In the genomic region with DNA sequence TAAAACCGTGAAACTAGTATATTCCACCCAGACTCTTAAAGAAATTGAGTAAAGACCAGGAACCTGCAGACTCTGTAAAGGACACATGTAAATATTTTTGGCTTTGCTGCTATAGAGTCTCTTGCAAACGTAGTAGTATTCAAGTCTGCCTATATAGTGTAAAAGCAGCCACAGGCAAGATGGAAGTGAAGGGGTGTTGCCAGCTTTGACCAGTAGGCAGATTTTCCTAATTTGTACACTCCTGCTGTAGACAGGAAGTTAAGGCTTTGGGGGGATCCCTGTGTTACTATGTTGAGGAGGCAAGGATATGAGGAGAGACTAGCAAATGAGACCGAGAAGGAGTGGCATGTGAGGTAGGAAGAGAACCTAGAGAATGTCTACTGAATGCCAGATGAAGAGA, we compare ENCODE assay signal across 22 cellular contexts. TPM values are rescaled to one million over a fixed set of nuclear protein-coding genes. Genes with fewer than 3 reads are reported as not detected.
DNase-seq lines count a peak whose midpoint lies in the region; ATAC-seq, FAIRE-seq and TF ChIP-seq lines count a peak whose summit lies in the region.
"Had no signal": no experiment of that assay in that cellular context is flagged by ENCODE, and none has a peak within 500 bp of the region (broad histone marks: within the 10 kb centered on the region; RNA-seq: fewer than 3 reads in every experiment).

No MANE protein-coding gene starts in this region.

- peaks cover 13 to 41% (median 29%) of the 10 kb centered on the region in 3 experiments; a peak in 5 of 7 replicates for H3K36me3 Mint-ChIP-seq in H9 (ENCODE audit: insufficient read depth in 1 of 3, low read depth in 3 of 3)
- H3K36me3 Mint-ChIP-seq in brain: peaks cover 86% of the 10 kb centered on the region
- H3K36me3 Mint-ChIP-seq in nephron (ENCODE audit: low read depth): peaks cover 53% of the 10 kb centered on the region

- H3K27me3 Mint-ChIP-seq in H9 (ENCODE audit: low read depth) (no peaks in the 10 kb centered on the region), brain (no peaks in the 10 kb centered on the region), nephron (ENCODE audit: low read depth) (no peaks in the 10 kb centered on the region)

- H4K5ac ChIP-seq in H9 (ENCODE audit: insufficient read length, low read depth, low read length): no peak overlapping the region

- TF ChIP-seq CTCF in A549 (IDR thresholded peaks at IDR 0.05): no peak
- no peak for TF ChIP-seq CTCF in H9 (conservative IDR thresholded peaks at IDR 0.05)
- no peak for TF ChIP-seq CTCF in brain (conservative IDR thresholded peaks at IDR 0.05)
- TF ChIP-seq CTCF in nephron (IDR thresholded peaks at IDR 0.05; ENCODE audit: unreplicated experiment in 3 of 3): no peak

- H3K23ac ChIP-seq in H9 (ENCODE audit: insufficient read length, low read depth, low read length): no peak overlapping the region

- H2AK5ac ChIP-seq in H9 (ENCODE audit: insufficient read length, low read length): no peak overlapping the region

- H3K4me2 ChIP-seq in A549 (no peak overlapping the region), H9 (ENCODE audit: insufficient read depth, insufficient read length, low read length) (no peak overlapping the region)

- H3K9me3 ChIP-seq in A549: no peaks in the 10 kb centered on the region
- no peaks in the 10 kb centered on the region for H3K9me3 ChIP-seq in H9 (ENCODE audit: control insufficient read depth, low read depth, low read length)

- H4K8ac ChIP-seq in H9 (replicated peaks; ENCODE audit: insufficient read length, low read depth, low read length): no peak overlapping the region

- H3K4ac ChIP-seq in H9 (ENCODE audit: low read depth, low read length): no peak overlapping the region

- no peak overlapping the region for H3K18ac ChIP-seq in H9 (ENCODE audit: insufficient read length, low read depth, low read length)

- CTCF ChIA-PET in A549 (lab: Yijun Ruan, JAX): interaction anchor here (0.7 kb wide), 1 partner anchor 8 kb away, joined by 5 read pairs; no protein-coding TSS in a partner anchor

- H3K4me3 Mint-ChIP-seq in H9 (no peak overlapping the region), brain (no peak overlapping the region), nephron (no peak overlapping the region)
- H3K4me3 Mint-ChIP-seq: CD8-positive, alpha-beta T cell had no signal

- H3K4me1 ChIP-seq in A549: peaks cover 11% of the 10 kb centered on the region
- H3K4me1 ChIP-seq in H9 (ENCODE audit: insufficient read depth, low read length): no peaks in the 10 kb centered on the region; the same call in 1 of the 2 replicates

- WGBS in A549 (ENCODE audit: missing lambda C conversion rate): 82% methylated on average over 3 of the region's 3 CpGs
- no CpG with 5 or more reads among the region's 3 CpGs for WGBS in H9 (ENCODE audit: extremely low coverage, insufficient read length, low lambda C conversion rate)

- peaks cover 13% of the 10 kb centered on the region for H3K79me1 ChIP-seq in H9 (ENCODE audit: insufficient read depth, low read depth, low read length, poor library complexity, severe bottlenecking)

- no peak overlapping the region for H2BK15ac ChIP-seq in H9 (ENCODE audit: low read depth, low read length)

- TF ChIP-seq EP300 in A549 (IDR thresholded peaks at IDR 0.05): no peak

- no peak overlapping the region for H3K27ac ChIP-seq in A549
- H3K27ac ChIP-seq in H9 (ENCODE audit: insufficient read length, low read depth, low read length): no peak overlapping the region

- H2AFZ ChIP-seq in H9 (ENCODE audit: low read length): no peak overlapping the region

- H3K27ac Mint-ChIP-seq in H9: peak overlapping the region in 2 of 3 experiments; percentile 5 to 49; a peak in 3 of 7 replicates
- H3K27ac Mint-ChIP-seq in brain: peak overlapping the region in 3 of 5 experiments; percentile 9 to 41 (median 10)
- H3K27ac Mint-ChIP-seq in nephron: peak overlapping the region in 2 of 3 experiments; percentile 6 to 21
- H3K27ac Mint-ChIP-seq: CD8-positive, alpha-beta T cell had no signal

- no peak overlapping the region for H4K91ac ChIP-seq in H9 (ENCODE audit: insufficient read length, low read depth, low read length)

- DNase-seq in A549 (ENCODE audit: low read depth in 1 of 2, low spot score in 1 of 2): no peak
- no peak for DNase-seq in H9
- DNase-seq in stimulated activated CD4-positive, alpha-beta T cell treated with anti-CD3 and anti-CD28 coated beads, Interleukin-12 subunit alpha, Interleukin-12 subunit beta, amount 100 ng/mL, for 4 hours: no peak
- DNase-seq in NCI-H524 (lab: John Stamatoyannopoulos, UW): no peak
- no peak for DNase-seq in DMS 273 (lab: John Stamatoyannopoulos, UW; ENCODE audit: unreplicated experiment)
- DNase-seq: activated CD4-positive, alpha-beta T cell treated with anti-CD3 and anti-CD28 coated beads for 4 hours; activated T-cell treated with anti-CD3 and anti-CD28 coated beads for 4 hours; CD8-positive, alpha-beta T cell; dorsolateral prefrontal cortex; Kasumi-1; mesenchymal stem cell; NCI-H1092; NCI-H2081; NCI-H510A treated with DMSO at 0.1 percent for 48 hours; small intestine; stimulated activated CD4-positive, alpha-beta T cell treated with anti-CD3 and anti-CD28 coated beads, Interleukin-4, amount 100 ng/mL, for 4 hours had no signal

- H3T11ph ChIP-seq in H9 (ENCODE audit: low read length): no peak overlapping the region

- no peaks in the 10 kb centered on the region for H3K27me3 ChIP-seq in H9 (ENCODE audit: insufficient read depth, low read length)
- H3K27me3 ChIP-seq: dorsolateral prefrontal cortex had no signal

- no peaks in the 10 kb centered on the region for H4K20me1 ChIP-seq in H9 (ENCODE audit: control insufficient read depth, insufficient read depth, insufficient read length)

- no peak overlapping the region for H3K14ac ChIP-seq in H9 (ENCODE audit: insufficient read depth, low read length)

- H3K79me2 ChIP-seq in H9 (ENCODE audit: insufficient read depth, low read length): peaks cover 61% of the 10 kb centered on the region

- H2BK5ac ChIP-seq in H9 (ENCODE audit: insufficient read length, low read length): no peak overlapping the region

- no peak for FAIRE-seq in A549 (lab: Jason Lieb, UNC)
- FAIRE-seq: bronchial epithelial cell, frontal cortex, GM18507, small intestine had no signal

- H3K23me2 ChIP-seq in H9 (ENCODE audit: insufficient read length, low read depth, low read length, poor library complexity, severe bottlenecking): no peaks in the 10 kb centered on the region

- H3K9ac ChIP-seq in H9 (ENCODE audit: extremely low read depth, insufficient read length, low read length): no peak overlapping the region

- TF ChIP-seq POLR2A in A549 (IDR thresholded peaks at IDR 0.05; ENCODE audit: low read length): no peak

- no peak for TF ChIP-seq RAD21 in A549 (conservative IDR thresholded peaks at IDR 0.05 in 1 of 2, IDR thresholded peaks at IDR 0.05 in 1 of 2)

- POLR2A ChIA-PET in A549 (lab: Yijun Ruan, JAX): no interaction called here

- H3K9me3 Mint-ChIP-seq in H9: no peaks in the 10 kb centered on the region
- no peaks in the 10 kb centered on the region for H3K9me3 Mint-ChIP-seq in brain
- H3K9me3 Mint-ChIP-seq in nephron: no peaks in the 10 kb centered on the region
- H3K9me3 Mint-ChIP-seq: CD8-positive, alpha-beta T cell had no signal

- ATAC-seq in A549 (peak; percentile 30 to 54; a peak in 4 of 6 replicates), HG02588 (IDR thresholded peaks at IDR 0.05; ENCODE audit: unreplicated experiment) (no peak)
- ATAC-seq: CD8-positive, alpha-beta T cell had no signal

- no peak overlapping the region for H2BK120ac ChIP-seq in H9 (ENCODE audit: low read depth, low read length, poor library complexity, severe bottlenecking)

- H3K4me3 ChIP-seq in A549: no peak overlapping the region
- H3K4me3 ChIP-seq: dorsolateral prefrontal cortex had no signal

- no peak overlapping the region for H2BK12ac ChIP-seq in H9 (ENCODE audit: insufficient read length, low read depth, low read length)

- H2BK20ac ChIP-seq in H9 (ENCODE audit: low read depth, low read length, poor library complexity, severe bottlenecking): no peak overlapping the region

- H3K4me1 Mint-ChIP-seq in H9 (peaks cover 39 to 48% of the 10 kb centered on the region in 2 experiments), brain (peaks cover 70% of the 10 kb centered on the region), nephron (peaks cover 36% of the 10 kb centered on the region)

- no peak overlapping the region for H3K56ac ChIP-seq in H9 (ENCODE audit: insufficient read length, low read depth, low read length)

TF ChIP-seq in A549, 52 proteins besides CTCF, POLR2A, EP300 and RAD21:
- no peak for TF ChIP-seq NFE2L2 (conservative IDR thresholded peaks at IDR 0.05; ENCODE audit: low read length)
- TF ChIP-seq GATA3 (IDR thresholded peaks at IDR 0.05; ENCODE audit: borderline replicate concordance): no peak
- no peak for TF ChIP-seq HOXA7 (CRISPR knock-in tag; IDR thresholded peaks at IDR 0.05)
- TF ChIP-seq PHF8 (IDR thresholded peaks at IDR 0.05; ENCODE audit: borderline replicate concordance, low read depth): no peak
- TF ChIP-seq RCOR1 (IDR thresholded peaks at IDR 0.05; ENCODE audit: low read depth, low read length): no peak
TF ChIP-seq in A549: peak in this region for 0.

RNA-seq across cellular contexts. Expression of a gene that starts 27.7 kb away (rescaled TPM):
- polyA plus RNA-seq in A549 (2011; rRNA removed): 133 TPM in 2 replicates
- polyA plus RNA-seq in A549 (2012; cell fraction: cytosol; rRNA removed): 31.5 and 38.1 TPM in 2 replicates
- 18.4 and 23.5 TPM in 2 replicates for polyA plus RNA-seq in A549 (2012; cell fraction: nucleus; rRNA removed)
- polyA plus RNA-seq in A549 (2017; fragmentation: RNase III; extraction: RNeasy Plus Mini Kit Qiagen cat#74134 plus additional on column Dnase treatment): 63.9 to 66.1 TPM (median 64.4 TPM) in 3 replicates
- polyA minus RNA-seq in A549 (2011; rRNA and poly(A)+ RNA removed): 81.4 and 87.1 TPM in 2 replicates
- total RNA-seq in H9 (2021): 130 and 134 TPM in 2 replicates
- 109 TPM for polyA plus RNA-seq in brain (ENCODE audit: insufficient read depth, low read depth, low replicate concordance)
